Comparison of ENCODE assay signal across 11 cellular contexts in the genomic region with DNA sequence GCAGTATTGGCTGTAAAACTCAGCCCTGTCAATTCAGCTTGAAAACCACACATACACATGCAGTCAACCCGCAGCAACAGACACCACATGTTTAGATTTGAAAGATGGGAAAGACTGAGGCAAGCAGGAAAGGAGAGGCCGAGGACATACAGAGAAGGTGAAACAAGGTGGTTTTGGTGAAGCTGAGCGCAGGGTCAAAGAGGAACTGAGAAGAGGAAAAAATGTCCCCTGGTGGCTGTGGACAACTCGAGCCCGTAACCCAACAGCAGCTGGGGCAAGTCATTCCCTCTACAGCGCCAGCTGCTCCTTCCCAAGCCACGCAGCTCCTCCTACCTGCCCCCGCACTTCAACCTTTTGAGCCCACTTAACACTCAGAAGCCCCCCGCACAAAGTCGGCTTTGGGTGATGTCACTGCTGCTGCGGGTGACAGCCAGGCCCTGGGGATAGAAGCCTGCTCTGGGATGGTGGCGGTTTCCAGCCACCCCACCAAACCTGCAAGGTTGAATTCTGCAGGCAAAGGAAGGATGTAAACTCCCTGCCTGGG.
DNase-seq lines count a peak whose midpoint lies in the region; ATAC-seq and TF ChIP-seq lines count a peak whose summit lies in the region.
"Had no signal": no experiment of that assay in that cellular context is flagged by ENCODE, and none has a peak within 500 bp of the region (broad histone marks: within the 10 kb centered on the region; RNA-seq: fewer than 3 reads in every experiment).

No MANE protein-coding gene starts in this region.

- H3K36me3 ChIP-seq in breast epithelium (no peaks in the 10 kb centered on the region), ascending aorta (no peaks in the 10 kb centered on the region), tibial nerve (no peaks in the 10 kb centered on the region)

- ATAC-seq in HG02870 (IDR thresholded peaks at IDR 0.05; ENCODE audit: unreplicated experiment) (peak; percentile 78), GM19324 (IDR thresholded peaks at IDR 0.05; ENCODE audit: low FRiP score, unreplicated experiment) (no peak)
- ATAC-seq: A549, foreskin keratinocyte had no signal

- no peaks in the 10 kb centered on the region for H3K36me3 Mint-ChIP-seq in activated CD4-positive, alpha-beta T cell treated with anti-CD3 and anti-CD28 coated beads, Interleukin-2, amount 10 ng/mL, durations not matched to agents 24 days and 14 days (ENCODE audit: low read depth)

- TF ChIP-seq POLR2A in breast epithelium (IDR thresholded peaks at IDR 0.05) (no peak), tibial nerve (IDR thresholded peaks at IDR 0.05) (no peak)

- no peak overlapping the region for H3K4me3 ChIP-seq in breast epithelium
- no peak overlapping the region for H3K4me3 ChIP-seq in ascending aorta
- H3K4me3 ChIP-seq in tibial nerve, result no peak overlapping the region
- H3K4me3 ChIP-seq: A549 had no signal

- 47 to 52% methylated on average over 12 of the region's 12 CpGs for WGBS in tibial nerve, 2 donors

- H3K9me3 ChIP-seq in breast epithelium (no peaks in the 10 kb centered on the region), ascending aorta (no peaks in the 10 kb centered on the region), tibial nerve (no peaks in the 10 kb centered on the region)
- H3K9me3 ChIP-seq: A549 had no signal

- no peaks in the 10 kb centered on the region for H3K9me3 Mint-ChIP-seq in activated CD4-positive, alpha-beta T cell treated with anti-CD3 and anti-CD28 coated beads, Interleukin-2, amount 10 ng/mL, durations not matched to agents 24 days and 14 days

- H3K4me1 ChIP-seq in breast epithelium, result no peaks in the 10 kb centered on the region
- no peaks in the 10 kb centered on the region for H3K4me1 ChIP-seq in ascending aorta
- no peaks in the 10 kb centered on the region for H3K4me1 ChIP-seq in tibial nerve
- H3K4me1 ChIP-seq: A549 had no signal

- peak overlapping the region; percentile 6 for H3K27ac Mint-ChIP-seq in activated CD4-positive, alpha-beta T cell treated with anti-CD3 and anti-CD28 coated beads, Interleukin-2, amount 10 ng/mL, durations not matched to agents 24 days and 14 days

- TF ChIP-seq EP300 in tibial nerve (IDR thresholded peaks at IDR 0.05), result no peak

- TF ChIP-seq CTCF in breast epithelium (IDR thresholded peaks at IDR 0.05), result no peak
- TF ChIP-seq CTCF in ascending aorta (IDR thresholded peaks at IDR 0.05), result no peak
- TF ChIP-seq CTCF in tibial nerve (IDR thresholded peaks at IDR 0.05), result no peak

- peaks cover 35% of the 10 kb centered on the region for H3K27me3 Mint-ChIP-seq in activated CD4-positive, alpha-beta T cell treated with anti-CD3 and anti-CD28 coated beads, Interleukin-2, amount 10 ng/mL, durations not matched to agents 24 days and 14 days

- H3K4me1 Mint-ChIP-seq in activated CD4-positive, alpha-beta T cell treated with anti-CD3 and anti-CD28 coated beads, Interleukin-2, amount 10 ng/mL, durations not matched to agents 24 days and 14 days, result peaks cover 15% of the 10 kb centered on the region

- H3K27ac ChIP-seq in breast epithelium (no peak overlapping the region), ascending aorta (no peak overlapping the region), tibial nerve (no peak overlapping the region)
- H3K27ac ChIP-seq: A549, foreskin keratinocyte had no signal

- peaks cover 0 to 2% of the 10 kb centered on the region in 2 donors for H3K27me3 ChIP-seq in breast epithelium
- H3K27me3 ChIP-seq in ascending aorta, result no peaks in the 10 kb centered on the region
- H3K27me3 ChIP-seq in tibial nerve, result peaks cover 0 to 53% of the 10 kb centered on the region in 2 donors

- intact Hi-C loops in activated CD4-positive, alpha-beta T cell treated with anti-CD3 and anti-CD28 coated beads, Interleukin-2, amount 10 ng/mL, durations not matched to agents 24 days and 14 days (cut with micrococcal nuclease), result no loop called here
- intact Hi-C loops in breast epithelium (cut with DNase I; ENCODE audit: low total_unique reads) (no loop called here), ascending aorta (cut with DNase I) (no loop called here)

- DNase-seq in activated CD4-positive, alpha-beta T cell treated with anti-CD3 and anti-CD28 coated beads, Interleukin-2, amount 10 ng/mL, durations not matched to agents 24 days and 14 days, result no peak
- DNase-seq in activated CD4-positive, alpha-beta T cell treated with anti-CD3 and anti-CD28 coated beads, Interleukin-2, amount 50 U/mL, for 4 hours, result no peak
- DNase-seq in SKM-1 treated with dmso at 0.1 percent for 144 hours (lab: John Stamatoyannopoulos, UW; ENCODE audit: unreplicated experiment) (peak; percentile 57), breast epithelium (ENCODE audit: low spot score in 2 of 2) (no peak), ascending aorta (ENCODE audit: low spot score in 2 of 2) (no peak), tibial nerve (ENCODE audit: low spot score in 2 of 2) (no peak)
- DNase-seq: activated CD8-positive, alpha-beta memory T cell treated with anti-CD3 and anti-CD28 coated beads for 24 hours; foreskin keratinocyte had no signal

- H3K4me3 Mint-ChIP-seq in activated CD4-positive, alpha-beta T cell treated with anti-CD3 and anti-CD28 coated beads, Interleukin-2, amount 10 ng/mL, durations not matched to agents 24 days and 14 days, result no peak overlapping the region
